In genomic region chrX:44433556-44433955, GRCh38 we compare ENCODE assay signal across 19 cellular contexts.
DNase-seq lines count a peak whose midpoint lies in the region; ATAC-seq and TF ChIP-seq lines count a peak whose summit lies in the region.
"Had no signal": no experiment of that assay in that cellular context is flagged by ENCODE, and none has a peak within 500 bp of the region (broad histone marks: within the 10 kb centered on the region; RNA-seq: fewer than 3 reads in every experiment).

No MANE protein-coding gene starts in this region.

- no peaks in the 10 kb centered on the region for H3K27me3 Mint-ChIP-seq in activated naive CD8-positive, alpha-beta T cell treated with anti-CD3 and anti-CD28 coated beads, Interleukin-2, amount 50 U/mL, for 24 hours
- H3K27me3 Mint-ChIP-seq: CD4-positive, alpha-beta T cell had no signal

- no TSS peak for BruUV-seq in Panc1 (replicated peaks; lab: Mats Ljungman, UMichigan)

- H3K27ac Mint-ChIP-seq in activated naive CD8-positive, alpha-beta T cell treated with anti-CD3 and anti-CD28 coated beads, Interleukin-2, amount 50 U/mL, for 24 hours: no peak overlapping the region
- H3K27ac Mint-ChIP-seq: CD4-positive, alpha-beta T cell; GM23338; IgD-negative memory B cell had no signal

- H3K36me3 ChIP-seq in Panc1 (ENCODE audit: control insufficient read depth, insufficient read depth, low read length) (no peaks in the 10 kb centered on the region), heart left ventricle (no peaks in the 10 kb centered on the region), ascending aorta (no peaks in the 10 kb centered on the region)

- in situ Hi-C loops in Panc1 (cut with HindIII; ENCODE audit: low pct_unique_long_range_greater_than_20kb, low sequenced_read_pairs) (no loop called here), astrocyte of the spinal cord (cut with HindIII; ENCODE audit: low sequenced_read_pairs) (no loop called here)

- H3K4me1 ChIP-seq in Panc1 (ENCODE audit: control insufficient read depth, insufficient read depth, low read length) (peaks cover 5% of the 10 kb centered on the region), heart left ventricle (no peaks in the 10 kb centered on the region), ascending aorta (no peaks in the 10 kb centered on the region)

- H3K27me3 ChIP-seq in Panc1 (ENCODE audit: control insufficient read depth, insufficient read depth, low read length) (no peaks in the 10 kb centered on the region), heart left ventricle (no peaks in the 10 kb centered on the region), ascending aorta (no peaks in the 10 kb centered on the region)

- CTCF ChIA-PET in Panc1 (lab: Charles Lee): no interaction called here

- H3K9me3 ChIP-seq in Panc1 (ENCODE audit: control insufficient read depth, insufficient read depth, low read depth, low read length): no peaks in the 10 kb centered on the region
- H3K9me3 ChIP-seq in heart left ventricle: no peaks in the 10 kb centered on the region
- H3K9me3 ChIP-seq in ascending aorta: no peaks in the 10 kb centered on the region
- H3K9me3 ChIP-seq: A549, Caco-2 had no signal

- DNase-seq in NCI-H2171 treated with DMSO at 0.1 percent for 48 hours (lab: John Stamatoyannopoulos, UW) (peak; percentile 8), NCI-H2171 (lab: John Stamatoyannopoulos, UW) (no peak), Panc1 (ENCODE audit: low read depth, low spot score) (no peak), astrocyte of the spinal cord (ENCODE audit: low read depth, low spot score) (peak; percentile 40), heart left ventricle (no peak), ascending aorta (ENCODE audit: low spot score in 2 of 2) (no peak)
- DNase-seq in activated naive CD8-positive, alpha-beta T cell treated with anti-CD3 and anti-CD28 coated beads, Interleukin-2, amount 50 U/mL, for 24 hours: no peak
- DNase-seq: AML-193; Caco-2; CD4-positive, alpha-beta T cell; GDM1; HCEC 1CT had no signal

- H3K9me3 Mint-ChIP-seq in activated naive CD8-positive, alpha-beta T cell treated with anti-CD3 and anti-CD28 coated beads, Interleukin-2, amount 50 U/mL, for 24 hours: no peaks in the 10 kb centered on the region
- H3K9me3 Mint-ChIP-seq: CD4-positive, alpha-beta T cell; GM23338 had no signal

- H3K4me3 ChIP-seq in Panc1 (ENCODE audit: low read depth in 2 of 2, low read length in 2 of 2) (no peak overlapping the region), astrocyte of the spinal cord (ENCODE audit: low read depth, low read length) (no peak overlapping the region), heart left ventricle (no peak overlapping the region), ascending aorta (no peak overlapping the region)
- H3K4me3 ChIP-seq: A549, GM23338 had no signal

- no peaks in the 10 kb centered on the region for H3K36me3 Mint-ChIP-seq in activated naive CD8-positive, alpha-beta T cell treated with anti-CD3 and anti-CD28 coated beads, Interleukin-2, amount 50 U/mL, for 24 hours (ENCODE audit: low read depth)
- H3K36me3 Mint-ChIP-seq: IgD-negative memory B cell had no signal

- intact Hi-C loops in Panc1 (cut with micrococcal nuclease; ENCODE audit: unreplicated experiment): no loop called here
- intact Hi-C loops in heart left ventricle (cut with DNase I): no loop called here
- intact Hi-C loops in ascending aorta (cut with DNase I): no loop called here

- no peaks in the 10 kb centered on the region for H3K4me1 Mint-ChIP-seq in activated naive CD8-positive, alpha-beta T cell treated with anti-CD3 and anti-CD28 coated beads, Interleukin-2, amount 50 U/mL, for 24 hours
- H3K4me1 Mint-ChIP-seq: GM23338 had no signal

- H3K27ac ChIP-seq in Panc1 (ENCODE audit: low read length) (no peak overlapping the region), heart left ventricle (no peak overlapping the region), ascending aorta (no peak overlapping the region)
- H3K27ac ChIP-seq: 22Rv1, A549, C4-2B, HL-60 had no signal

- H3K4me3 Mint-ChIP-seq in activated naive CD8-positive, alpha-beta T cell treated with anti-CD3 and anti-CD28 coated beads, Interleukin-2, amount 50 U/mL, for 24 hours: no peak overlapping the region
- H3K4me3 Mint-ChIP-seq: CD4-positive, alpha-beta T cell; GM23338; IgD-negative memory B cell had no signal

- ATAC-seq in Panc1: peak; percentile 49; the same call in 1 of the 2 replicates
- no peak for ATAC-seq in activated naive CD8-positive, alpha-beta T cell treated with anti-CD3 and anti-CD28 coated beads, Interleukin-2, amount 50 U/mL, for 24 hours
- no peak for ATAC-seq in heart left ventricle
- ATAC-seq: A549, GM23338, HepG2 had no signal

- POLR2A ChIA-PET in Panc1 (lab: Charles Lee): no interaction called here

- TF ChIP-seq POLR2A in heart left ventricle (IDR thresholded peaks at IDR 0.05): no peak

- TF ChIP-seq CTCF in Panc1 (IDR thresholded peaks at IDR 0.05) (no peak), astrocyte of the spinal cord (IDR thresholded peaks at IDR 0.05; ENCODE audit: low read depth, low read length) (no peak), heart left ventricle (IDR thresholded peaks at IDR 0.05) (no peak), ascending aorta (IDR thresholded peaks at IDR 0.05) (no peak)

- 70 to 82% (median 76%) methylated on average over 3 of the region's 3 CpGs for WGBS in heart left ventricle, 4 donors

Comparison
In these comparisons a context has a peak if more than half of its experiments do, and no peak if none do; other contexts are left out.
1. DNase-seq: peak in NCI-H2171 treated with DMSO at 0.1 percent for 48 hours (single experiment) and astrocyte of the spinal cord (single experiment); none in NCI-H2171 (single experiment), Panc1 (single experiment), activated naive CD8-positive, alpha-beta T cell treated with anti-CD3 and anti-CD28 coated beads, Interleukin-2, amount 50 U/mL, for 24 hours (single experiment), heart left ventricle (0 of 5) and ascending aorta (0 of 2).